Comparison of ENCODE assay signal across 12 cellular contexts in the genomic region with DNA sequence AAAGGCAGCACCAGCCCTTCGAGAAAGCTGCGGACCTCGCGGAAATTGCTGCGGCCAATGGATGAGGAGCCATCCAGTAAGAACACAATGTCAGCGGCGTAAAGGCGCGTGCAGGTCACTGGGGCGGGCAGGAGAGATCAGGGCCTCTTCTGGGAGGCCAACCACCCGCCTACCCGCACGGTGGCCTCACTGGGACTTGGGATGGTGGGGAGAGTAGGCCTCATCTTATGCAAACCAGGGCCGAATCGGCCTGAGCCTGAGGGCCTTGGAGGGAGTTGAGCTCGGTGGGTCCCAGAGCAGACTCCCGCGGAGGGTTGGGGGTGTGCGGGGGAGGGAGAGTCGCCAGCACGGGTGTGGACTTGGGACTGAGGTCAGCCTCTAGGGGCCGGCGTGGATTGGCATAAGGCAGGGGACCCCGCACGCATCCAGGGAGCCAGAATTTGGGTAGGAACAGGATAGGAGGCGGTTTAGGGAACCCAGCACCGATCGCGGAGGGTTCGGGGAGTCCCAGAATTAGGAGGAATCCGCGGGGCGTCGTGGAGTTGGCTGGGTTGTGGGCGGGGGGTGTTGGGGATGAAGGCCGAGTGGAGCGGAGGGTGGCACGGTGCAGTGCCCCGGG. TPM values are rescaled to one million over a fixed set of nuclear protein-coding genes. Genes with fewer than 3 reads are reported as not detected.
A peak's percentile ranks its signal among the peaks of the same experiment; 100 is the strongest.
DNase-seq lines count a peak whose midpoint lies in the region; ATAC-seq and TF ChIP-seq lines count a peak whose summit lies in the region.
"Had no signal": no experiment of that assay in that cellular context is flagged by ENCODE, and none has a peak within 500 bp of the region (broad histone marks: within the 10 kb centered on the region; RNA-seq: fewer than 3 reads in every experiment).

No MANE protein-coding gene starts in this region.

- peaks cover 26% of the 10 kb centered on the region for H3K36me3 Mint-ChIP-seq in dendritic cell treated with granulocyte-macrophage colony-stimulating factor and Interleukin-4, amounts not matched to agents 40 ng/mL and 50 ng/mL, for 4 days (ENCODE audit: low read depth)

- TF ChIP-seq CTCF in heart right ventricle (IDR thresholded peaks at IDR 0.05): no peak
- TF ChIP-seq CTCF in uterus (IDR thresholded peaks at IDR 0.05): no peak

- H3K9ac ChIP-seq in mesenchymal stem cell (ENCODE audit: low read length): peak overlapping the region; percentile 75

- 43 to 50% methylated on average over 39 of the region's 39 CpGs for WGBS in heart right ventricle, 2 donors
- WGBS in mesenchymal stem cell: 44% methylated on average over 36 of the region's 39 CpGs

- H3K79me1 ChIP-seq in mesenchymal stem cell (replicated peaks; ENCODE audit: low read length, poor library complexity, severe bottlenecking): no peaks in the 10 kb centered on the region

- peak overlapping the region; percentile 11 to 94 for H3K18ac ChIP-seq in mesenchymal stem cell (ENCODE audit: low read depth in 1 of 2, low read length in 2 of 2)

- peak overlapping the region; percentile 33 for H3K4me3 Mint-ChIP-seq in dendritic cell treated with granulocyte-macrophage colony-stimulating factor and Interleukin-4, amounts not matched to agents 40 ng/mL and 50 ng/mL, for 4 days

- DNase-seq in heart right ventricle (no peak), left cardiac atrium (no peak), mesenchymal stem cell (peak; percentile 43), uterus (no peak)
- DNase-seq in activated effector memory CD4-positive, alpha-beta T cell treated with anti-CD3 and anti-CD28 coated beads, Interleukin-2, amount 50 U/mL, for 16 hours: no peak

- TF ChIP-seq POLR2A in uterus (IDR thresholded peaks at IDR 0.05): no peak

- peak overlapping the region in 9 of 10 donors; percentile 21 to 55 (median 44) for H3K4me3 ChIP-seq in heart right ventricle
- peak overlapping the region; percentile 59 to 73 for H3K4me3 ChIP-seq in mesenchymal stem cell (ENCODE audit: insufficient read depth in 1 of 2, low read depth in 1 of 2, low read length in 2 of 2)
- peak overlapping the region; percentile 29 to 49 for H3K4me3 ChIP-seq in uterus

- H3K9me3 ChIP-seq in heart right ventricle (no peaks in the 10 kb centered on the region), mesenchymal stem cell (ENCODE audit: control insufficient read depth, low read length) (no peaks in the 10 kb centered on the region), uterus (no peaks in the 10 kb centered on the region)

- peaks cover 0 to 28% (median 0%) of the 10 kb centered on the region in 7 donors for H3K27me3 ChIP-seq in heart right ventricle
- H3K27me3 ChIP-seq in mesenchymal stem cell (ENCODE audit: control insufficient read depth in 1 of 2, insufficient read depth in 1 of 2, low read length in 2 of 2): no peaks in the 10 kb centered on the region
- no peaks in the 10 kb centered on the region for H3K27me3 ChIP-seq in uterus

- H3K9me3 Mint-ChIP-seq in dendritic cell treated with granulocyte-macrophage colony-stimulating factor and Interleukin-4, amounts not matched to agents 40 ng/mL and 50 ng/mL, for 4 days: no peaks in the 10 kb centered on the region

- H2AK5ac ChIP-seq in mesenchymal stem cell (ENCODE audit: low read length, severe bottlenecking): peak overlapping the region; percentile 58

- no peak overlapping the region for H3K27ac Mint-ChIP-seq in dendritic cell treated with granulocyte-macrophage colony-stimulating factor and Interleukin-4, amounts not matched to agents 40 ng/mL and 50 ng/mL, for 4 days
- H3K27ac Mint-ChIP-seq: progenitor cell of endocrine pancreas had no signal

- peak overlapping the region; percentile 35 to 78 for H2BK12ac ChIP-seq in mesenchymal stem cell (ENCODE audit: low read length in 2 of 2)

- peak in 1 of 8 donors; percentile 1 for ATAC-seq in heart right ventricle
- ATAC-seq in left cardiac atrium: no peak
- no peak for ATAC-seq in GM18861 (IDR thresholded peaks at IDR 0.05; ENCODE audit: unreplicated experiment)
- ATAC-seq in HG02610 (IDR thresholded peaks at IDR 0.05; ENCODE audit: unreplicated experiment): no peak

- peaks cover 30% of the 10 kb centered on the region for H3K4me1 Mint-ChIP-seq in dendritic cell treated with granulocyte-macrophage colony-stimulating factor and Interleukin-4, amounts not matched to agents 40 ng/mL and 50 ng/mL, for 4 days (ENCODE audit: low read depth)

- peak overlapping the region; percentile 4 for H2BK15ac ChIP-seq in mesenchymal stem cell (ENCODE audit: low read depth, poor library complexity, severe bottlenecking)

- peak overlapping the region in 5 of 10 donors; percentile 28 to 93 (median 36) for H3K27ac ChIP-seq in heart right ventricle
- peak overlapping the region; percentile 65 for H3K27ac ChIP-seq in mesenchymal stem cell (ENCODE audit: low read length, poor library complexity, severe bottlenecking)
- peak overlapping the region; percentile 81 to 98 for H3K27ac ChIP-seq in uterus

- intact Hi-C loops in heart right ventricle (cut with DNase I): loop anchor here in 1 of 10 donors (5.0 kb wide), 1 partner anchor 127 kb away; a partner anchor contains a TSS
- intact Hi-C loops in left cardiac atrium (cut with DNase I): no loop called here
- intact Hi-C loops in dendritic cell treated with granulocyte-macrophage colony-stimulating factor and Interleukin-4, amounts not matched to agents 40 ng/mL and 50 ng/mL, for 4 days (cut with micrococcal nuclease): no loop called here
- intact Hi-C loops in uterus (cut with DNase I; ENCODE audit: low total_unique reads): no loop called here

- H2BK5ac ChIP-seq in mesenchymal stem cell (ENCODE audit: low read depth, low read length, poor library complexity, severe bottlenecking): peak overlapping the region; percentile 33

- peaks cover 57% of the 10 kb centered on the region for H3K27me3 Mint-ChIP-seq in dendritic cell treated with granulocyte-macrophage colony-stimulating factor and Interleukin-4, amounts not matched to agents 40 ng/mL and 50 ng/mL, for 4 days

- peak overlapping the region; percentile 8 for H4K91ac ChIP-seq in mesenchymal stem cell (ENCODE audit: low read length)

- H2AFZ ChIP-seq in mesenchymal stem cell (ENCODE audit: low read depth, low read length): no peak overlapping the region

- H3K36me3 ChIP-seq in heart right ventricle (peaks cover 0 to 22% (median 7%) of the 10 kb centered on the region in 9 donors), mesenchymal stem cell (ENCODE audit: control insufficient read depth in 1 of 2, insufficient read depth in 2 of 2, low read depth in 1 of 2, low read length in 2 of 2) (peaks cover 13 to 62% of the 10 kb centered on the region in 2 experiments), uterus (no peaks in the 10 kb centered on the region)

- H3K23ac ChIP-seq in mesenchymal stem cell (ENCODE audit: low read length in 2 of 2): no peak overlapping the region

- peak overlapping the region; percentile 81 for H3K4me2 ChIP-seq in mesenchymal stem cell (ENCODE audit: low read length, poor library complexity, severe bottlenecking)

- peak overlapping the region in 1 of 2 experiments; percentile 80 for H3K14ac ChIP-seq in mesenchymal stem cell (ENCODE audit: low read length in 2 of 2)

- H3K4ac ChIP-seq in mesenchymal stem cell (ENCODE audit: low read depth in 1 of 2, low read length in 2 of 2): peak overlapping the region; percentile 37 to 82

- H2BK120ac ChIP-seq in mesenchymal stem cell (ENCODE audit: low read depth, low read length): peak overlapping the region; percentile 78

- peak overlapping the region; percentile 49 for H4K8ac ChIP-seq in mesenchymal stem cell (ENCODE audit: low read length)

- peaks cover 31 to 56% (median 51%) of the 10 kb centered on the region in 9 donors for H3K4me1 ChIP-seq in heart right ventricle
- H3K4me1 ChIP-seq in mesenchymal stem cell (ENCODE audit: control insufficient read depth, insufficient read depth, low read depth, low read length): peaks cover 93% of the 10 kb centered on the region
- peaks cover 6 to 32% of the 10 kb centered on the region in 2 donors for H3K4me1 ChIP-seq in uterus

RNA-seq across cellular contexts. Expression of a gene that starts 0.6 kb away (rescaled TPM):
- total RNA-seq in heart right ventricle (10 to 100 TPM in 8 of 10 donors, 1 to 10 TPM in 2; 6.1 to 24.0 (median 12.6) TPM), left cardiac atrium (1 to 10 TPM; 5.2 to 5.5 TPM), uterus (10 to 100 TPM in 3 of 4 donors, under 1 TPM in 1; 0.88 to 21.6 (median 19.1) TPM)
- polyA plus RNA-seq in heart right ventricle: 10 to 100 TPM in 1 of 2 donors, 1 to 10 TPM in 1; 7.7 to 63.5 TPM
- polyA plus RNA-seq in mesenchymal stem cell (2013, experiment 1 of 2): 95.7 TPM
- 83.7 TPM for polyA plus RNA-seq in mesenchymal stem cell (2013, experiment 2 of 2)

RNA-seq across cellular contexts. Expression of a gene that starts 14.9 kb away (rescaled TPM):
- 1,000 to 10,000 TPM in 9 of 10 donors, 100 to 1,000 TPM in 1; 723 to 1,173 (median 1,035) TPM for total RNA-seq in heart right ventricle
- 1,000 to 10,000 TPM in 1 of 2 donors, 100 to 1,000 TPM in 1; 859 to 1,330 TPM for polyA plus RNA-seq in heart right ventricle
- total RNA-seq in left cardiac atrium: 100 to 1,000 TPM; 583 to 651 TPM
- polyA plus RNA-seq in mesenchymal stem cell (2013, experiment 1 of 2): 145 TPM
- 150 TPM for polyA plus RNA-seq in mesenchymal stem cell (2013, experiment 2 of 2)
- 100 to 1,000 TPM in 3 of 4 donors, 10 to 100 TPM in 1; 54.4 to 409 (median 155) TPM for total RNA-seq in uterus

RNA-seq across cellular contexts. Expression of a gene that starts 27.0 kb away (rescaled TPM):
- total RNA-seq in heart right ventricle (not detected), left cardiac atrium (not detected), uterus (not detected)
- polyA plus RNA-seq in heart right ventricle: not detected
- polyA plus RNA-seq in mesenchymal stem cell (2013, experiment 1 of 2): 0.23 TPM
- 0.29 TPM for polyA plus RNA-seq in mesenchymal stem cell (2013, experiment 2 of 2)
- total RNA-seq: esophagus mucosa, HT-29, progenitor cell of endocrine pancreas had no signal
- polyA plus RNA-seq: CD14-positive monocyte had no signal

RNA-seq across cellular contexts. Expression of a gene that starts 31.0 kb away (rescaled TPM):
- under 1 TPM in 4 of 10 donors, not detected in 6; 0.19 to 0.77 (median 0.28) TPM for total RNA-seq in heart right ventricle
- polyA plus RNA-seq in heart right ventricle: under 1 TPM; 0.06 to 0.22 TPM
- not detected for total RNA-seq in left cardiac atrium
- polyA plus RNA-seq in mesenchymal stem cell (2013, experiment 1 of 2): 7.6 TPM
- polyA plus RNA-seq in mesenchymal stem cell (2013, experiment 2 of 2): 7.3 TPM
- under 1 TPM in 1 of 4 donors, not detected in 3; 0.49 TPM for total RNA-seq in uterus
- total RNA-seq: HT-29 had no signal
- polyA plus RNA-seq: CD14-positive monocyte had no signal

RNA-seq across cellular contexts. Expression of a gene that starts 37.9 kb away (rescaled TPM):
- total RNA-seq in heart right ventricle (1 to 10 TPM in 6 of 10 donors, under 1 TPM in 4; 0.40 to 7.7 (median 1.5) TPM), left cardiac atrium (1 to 10 TPM; 2.0 to 2.9 TPM), uterus (10 to 100 TPM in 2 of 4 donors, 1 to 10 TPM in 2; 3.2 to 11.5 (median 10.1) TPM)
- polyA plus RNA-seq in heart right ventricle: 1 to 10 TPM in 1 of 2 donors, under 1 TPM in 1; 0.74 to 1.0 TPM
- 15.9 TPM for polyA plus RNA-seq in mesenchymal stem cell (2013, experiment 1 of 2)
- polyA plus RNA-seq in mesenchymal stem cell (2013, experiment 2 of 2): 15.0 TPM
